2 cellular contexts compared by ENCODE assay signal in the genomic region with DNA sequence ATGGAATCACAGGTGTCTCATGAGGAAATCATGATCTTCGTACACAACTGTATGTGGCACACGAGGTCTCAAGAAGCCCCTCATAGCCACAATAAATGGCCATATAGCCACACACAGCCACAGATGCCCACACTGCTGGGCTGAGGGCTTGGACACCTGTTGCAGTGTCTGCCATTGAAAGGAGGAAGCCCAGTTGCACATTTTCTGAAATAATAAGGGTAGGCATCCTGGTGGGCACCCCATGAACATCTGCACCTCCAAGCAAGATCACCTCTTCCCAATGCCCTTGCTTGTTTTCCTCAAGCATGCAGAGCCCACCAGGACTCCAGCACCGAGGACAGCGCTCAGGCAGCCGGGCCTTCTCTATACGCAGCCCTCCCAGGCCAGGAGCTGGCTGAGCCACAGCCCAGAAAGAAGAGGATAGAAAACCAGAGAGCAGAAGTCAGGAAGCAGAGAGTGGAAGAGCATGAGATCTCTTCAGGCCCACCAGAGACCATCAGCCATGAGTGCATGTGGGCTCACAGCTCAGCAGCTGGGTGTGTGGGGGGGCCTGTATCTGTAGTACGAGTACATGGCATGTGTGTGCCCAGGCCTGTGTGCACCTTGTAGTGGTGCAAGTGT.
A peak's percentile ranks its signal among the peaks of the same experiment; 100 is the strongest.
TF ChIP-seq lines count a peak whose summit lies in the region.

No MANE protein-coding gene starts in this region.

TF ChIP-seq in HCT116, 20 proteins besides CTCF, POLR2A, EP300 and RAD21 (continued from another document):
- TF ChIP-seq, protein P1, sequence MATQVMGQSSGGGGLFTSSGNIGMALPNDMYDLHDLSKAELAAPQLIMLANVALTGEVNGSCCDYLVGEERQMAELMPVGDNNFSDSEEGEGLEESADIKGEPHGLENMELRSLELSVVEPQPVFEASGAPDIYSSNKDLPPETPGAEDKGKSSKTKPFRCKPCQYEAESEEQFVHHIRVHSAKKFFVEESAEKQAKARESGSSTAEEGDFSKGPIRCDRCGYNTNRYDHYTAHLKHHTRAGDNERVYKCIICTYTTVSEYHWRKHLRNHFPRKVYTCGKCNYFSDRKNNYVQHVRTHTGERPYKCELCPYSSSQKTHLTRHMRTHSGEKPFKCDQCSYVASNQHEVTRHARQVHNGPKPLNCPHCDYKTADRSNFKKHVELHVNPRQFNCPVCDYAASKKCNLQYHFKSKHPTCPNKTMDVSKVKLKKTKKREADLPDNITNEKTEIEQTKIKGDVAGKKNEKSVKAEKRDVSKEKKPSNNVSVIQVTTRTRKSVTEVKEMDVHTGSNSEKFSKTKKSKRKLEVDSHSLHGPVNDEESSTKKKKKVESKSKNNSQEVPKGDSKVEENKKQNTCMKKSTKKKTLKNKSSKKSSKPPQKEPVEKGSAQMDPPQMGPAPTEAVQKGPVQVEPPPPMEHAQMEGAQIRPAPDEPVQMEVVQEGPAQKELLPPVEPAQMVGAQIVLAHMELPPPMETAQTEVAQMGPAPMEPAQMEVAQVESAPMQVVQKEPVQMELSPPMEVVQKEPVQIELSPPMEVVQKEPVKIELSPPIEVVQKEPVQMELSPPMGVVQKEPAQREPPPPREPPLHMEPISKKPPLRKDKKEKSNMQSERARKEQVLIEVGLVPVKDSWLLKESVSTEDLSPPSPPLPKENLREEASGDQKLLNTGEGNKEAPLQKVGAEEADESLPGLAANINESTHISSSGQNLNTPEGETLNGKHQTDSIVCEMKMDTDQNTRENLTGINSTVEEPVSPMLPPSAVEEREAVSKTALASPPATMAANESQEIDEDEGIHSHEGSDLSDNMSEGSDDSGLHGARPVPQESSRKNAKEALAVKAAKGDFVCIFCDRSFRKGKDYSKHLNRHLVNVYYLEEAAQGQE (IDR thresholded peaks at IDR 0.05; ENCODE audit: low read depth) = peak; percentile 68
- no peak for TF ChIP-seq JUND (IDR thresholded peaks at IDR 0.05)
- TF ChIP-seq FOSL1 (IDR thresholded peaks at IDR 0.05; ENCODE audit: low read depth) = no peak
- TF ChIP-seq, protein P2, sequence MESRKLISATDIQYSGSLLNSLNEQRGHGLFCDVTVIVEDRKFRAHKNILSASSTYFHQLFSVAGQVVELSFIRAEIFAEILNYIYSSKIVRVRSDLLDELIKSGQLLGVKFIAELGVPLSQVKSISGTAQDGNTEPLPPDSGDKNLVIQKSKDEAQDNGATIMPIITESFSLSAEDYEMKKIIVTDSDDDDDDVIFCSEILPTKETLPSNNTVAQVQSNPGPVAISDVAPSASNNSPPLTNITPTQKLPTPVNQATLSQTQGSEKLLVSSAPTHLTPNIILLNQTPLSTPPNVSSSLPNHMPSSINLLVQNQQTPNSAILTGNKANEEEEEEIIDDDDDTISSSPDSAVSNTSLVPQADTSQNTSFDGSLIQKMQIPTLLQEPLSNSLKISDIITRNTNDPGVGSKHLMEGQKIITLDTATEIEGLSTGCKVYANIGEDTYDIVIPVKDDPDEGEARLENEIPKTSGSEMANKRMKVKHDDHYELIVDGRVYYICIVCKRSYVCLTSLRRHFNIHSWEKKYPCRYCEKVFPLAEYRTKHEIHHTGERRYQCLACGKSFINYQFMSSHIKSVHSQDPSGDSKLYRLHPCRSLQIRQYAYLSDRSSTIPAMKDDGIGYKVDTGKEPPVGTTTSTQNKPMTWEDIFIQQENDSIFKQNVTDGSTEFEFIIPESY (IDR thresholded peaks at IDR 0.05; ENCODE audit: extremely low read depth, insufficient replicate concordance, low read length) = no peak
- TF ChIP-seq TCF7L2 (IDR thresholded peaks at IDR 0.05; ENCODE audit: borderline replicate concordance, extremely low read depth, insufficient read depth, insufficient read length) = no peak
- TF ChIP-seq, protein P3, sequence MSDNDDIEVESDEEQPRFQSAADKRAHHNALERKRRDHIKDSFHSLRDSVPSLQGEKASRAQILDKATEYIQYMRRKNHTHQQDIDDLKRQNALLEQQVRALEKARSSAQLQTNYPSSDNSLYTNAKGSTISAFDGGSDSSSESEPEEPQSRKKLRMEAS (IDR thresholded peaks at IDR 0.05) = no peak
- no peak for TF ChIP-seq YY1 (IDR thresholded peaks at IDR 0.05; ENCODE audit: extremely low read depth, insufficient replicate concordance, low read depth, low read length)

TF ChIP-seq in endothelial cell of umbilical vein, 7 proteins besides CTCF, POLR2A, EP300 and RAD21 (continued from another document):
- TF ChIP-seq, protein P3 (IDR thresholded peaks at IDR 0.05; ENCODE audit: insufficient read depth, insufficient read length) = no peak
- no peak for TF ChIP-seq JUN (IDR thresholded peaks at IDR 0.05; ENCODE audit: borderline replicate concordance, insufficient read depth, insufficient read length, low read depth)
